9 cellular contexts compared by ENCODE assay signal in the genomic region with DNA sequence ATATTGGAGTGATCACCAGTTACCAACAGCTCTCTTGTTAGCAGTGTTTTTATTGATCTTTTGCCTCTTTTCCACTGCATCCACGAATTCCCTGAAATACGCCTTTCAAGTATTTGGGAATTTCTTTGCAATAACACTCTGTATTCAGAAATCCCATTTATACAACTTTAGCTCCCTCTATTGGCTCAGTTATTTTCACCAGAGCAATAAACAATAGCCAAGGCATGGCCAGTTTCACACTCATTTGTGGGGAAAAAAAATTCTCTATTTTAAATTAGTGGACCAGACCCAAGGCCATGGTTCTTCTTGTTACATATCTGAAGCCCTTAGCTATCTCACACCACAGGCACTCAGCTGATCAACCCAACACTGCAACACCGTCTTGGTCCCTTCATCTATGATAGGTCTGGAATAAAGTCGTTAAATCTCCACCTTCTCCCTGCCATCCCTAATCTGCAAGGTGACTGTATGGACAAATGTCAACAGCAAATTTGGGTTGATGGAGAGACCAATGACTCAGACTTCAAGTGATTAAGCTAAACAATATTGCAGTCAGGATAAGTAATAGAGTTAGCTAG.
DNase-seq lines count a peak whose midpoint lies in the region; ATAC-seq, FAIRE-seq and TF ChIP-seq lines count a peak whose summit lies in the region.
"Had no signal": no experiment of that assay in that cellular context is flagged by ENCODE, and none has a peak within 500 bp of the region (broad histone marks: within the 10 kb centered on the region; RNA-seq: fewer than 3 reads in every experiment).

No MANE protein-coding gene starts in this region.

- H4K8ac ChIP-seq in neuronal stem cell (ENCODE audit: low read depth, low read length), result no peak overlapping the region

- no peaks in the 10 kb centered on the region for H3K79me1 ChIP-seq in neuronal stem cell (ENCODE audit: low read depth, low read length)

- H2BK5ac ChIP-seq in neuronal stem cell (ENCODE audit: low read length), result no peak overlapping the region

- peak; percentile 67 for TF ChIP-seq CTCF in AG04450 (IDR thresholded peaks at IDR 0.05; ENCODE audit: low read depth, low read length)
- TF ChIP-seq CTCF in astrocyte (IDR thresholded peaks at IDR 0.05; ENCODE audit: insufficient read depth, low read depth, low read length), result peak; percentile 53
- TF ChIP-seq CTCF in HepG2 (CRISPR knock-in tag; IDR thresholded peaks at IDR 0.05), result peak; percentile 28; the same call in 1 of the 2 replicates

- no peak overlapping the region for H2BK12ac ChIP-seq in neuronal stem cell (ENCODE audit: low read length)

- no peak for TF ChIP-seq POLR2A in HepG2 (IDR thresholded peaks at IDR 0.05; ENCODE audit: insufficient read depth in 1 of 2, low read depth in 2 of 2, low read length in 2 of 2)

- H3K36me3 ChIP-seq in astrocyte (ENCODE audit: insufficient read depth, low read length), result no peaks in the 10 kb centered on the region
- H3K36me3 ChIP-seq in HepG2 (replicated peaks in 1 of 2; ENCODE audit: control insufficient read depth in 1 of 2, insufficient read depth in 2 of 2, low read length in 2 of 2), result no peaks in the 10 kb centered on the region
- H3K36me3 ChIP-seq in neuronal stem cell (replicated peaks in 1 of 2; ENCODE audit: control insufficient read depth in 2 of 2, insufficient read depth in 2 of 2, low read length in 2 of 2), result no peaks in the 10 kb centered on the region

- no peak overlapping the region for H2AFZ ChIP-seq in astrocyte (ENCODE audit: low read depth, low read length)
- no peak overlapping the region for H2AFZ ChIP-seq in HepG2 (ENCODE audit: low read length)
- H2AFZ ChIP-seq in neuronal stem cell (ENCODE audit: low read length), result no peak overlapping the region

- no peaks in the 10 kb centered on the region for H3K36me3 Mint-ChIP-seq in astrocyte (ENCODE audit: low read depth, unreplicated experiment)

- no peak for TF ChIP-seq RAD21 in HepG2 (CRISPR knock-in tag; IDR thresholded peaks at IDR 0.05)

- POLR2A ChIA-PET in AG04450 (lab: Yijun Ruan, JAX) (no interaction called here), HepG2 (lab: Yijun Ruan, JAX) (no interaction called here)

- no peak overlapping the region for H3K18ac ChIP-seq in neuronal stem cell (ENCODE audit: low read length)

- H4K91ac ChIP-seq in neuronal stem cell (ENCODE audit: low read depth, low read length, poor library complexity), result no peak overlapping the region

- no peak overlapping the region for H3K4ac ChIP-seq in neuronal stem cell (ENCODE audit: low read length)

- H2BK120ac ChIP-seq in neuronal stem cell (ENCODE audit: low read depth, low read length), result no peak overlapping the region

- no peak overlapping the region for H2AK5ac ChIP-seq in neuronal stem cell (ENCODE audit: low read depth, low read length)

- H3K4me1 Mint-ChIP-seq in astrocyte (ENCODE audit: low read depth, unreplicated experiment), result no peaks in the 10 kb centered on the region

- no peak overlapping the region for H3K14ac ChIP-seq in neuronal stem cell (ENCODE audit: low read length)

- DNase-seq in AG04450 (ENCODE audit: low read depth, low spot score) (no peak), HT-29 (ENCODE audit: low spot score) (peak; percentile 6), astrocyte (ENCODE audit: low read depth) (no peak), HepG2 (ENCODE audit: low spot score) (no peak), UCSD-AML1 (lab: John Stamatoyannopoulos, UW; ENCODE audit: unreplicated experiment) (no peak), neuronal stem cell (ENCODE audit: low spot score) (no peak)
- DNase-seq in stimulated activated CD4-positive, alpha-beta T cell treated with anti-CD3 and anti-CD28 coated beads, Interleukin-2, amount 100 ng/mL, for 48 hours, result no peak
- DNase-seq: KBM-7 had no signal

- intact Hi-C loops in HepG2 (cut with micrococcal nuclease; ENCODE audit: unreplicated experiment), result no loop called here

- H3K27me3 Mint-ChIP-seq in astrocyte (ENCODE audit: low read depth, unreplicated experiment), result no peaks in the 10 kb centered on the region

- H3K27ac Mint-ChIP-seq in astrocyte (ENCODE audit: unreplicated experiment), result no peak overlapping the region

- H3K27ac ChIP-seq in AG04450 (ENCODE audit: low read depth, low read length) (no peak overlapping the region), astrocyte (ENCODE audit: low read depth, low read length) (no peak overlapping the region), HepG2 (ENCODE audit: extremely low read length, insufficient read depth, low read length) (no peak overlapping the region), neuronal stem cell (replicated peaks; ENCODE audit: low read length) (no peak overlapping the region)

- in situ Hi-C loops in HepG2 (cut with HindIII; ENCODE audit: extremely low pct_ligation_motif_present, low pct_unique_long_range_greater_than_20kb), result no loop called here

- H3K4me1 ChIP-seq in astrocyte (ENCODE audit: insufficient read depth, low read length) (peaks cover 3% of the 10 kb centered on the region), HepG2 (ENCODE audit: insufficient read depth, low read length) (no peaks in the 10 kb centered on the region), neuronal stem cell (ENCODE audit: control insufficient read depth in 2 of 2, insufficient read depth in 1 of 2, low read depth in 1 of 2, low read length in 2 of 2) (peaks cover 3% of the 10 kb centered on the region in 2 donors)

- H3K4me3 ChIP-seq in AG04450 (ENCODE audit: low read depth, low read length) (no peak overlapping the region), astrocyte (ENCODE audit: insufficient read depth, low read depth, low read length) (no peak overlapping the region), HepG2 (replicated peaks in 1 of 3; ENCODE audit: insufficient read depth in 1 of 3, low read depth in 2 of 3, low read length in 3 of 3) (no peak overlapping the region), neuronal stem cell (ENCODE audit: low read length in 2 of 2) (no peak overlapping the region)

- H3K9me3 ChIP-seq in AG04450 (ENCODE audit: control insufficient read depth, insufficient read depth, low read length), result no peaks in the 10 kb centered on the region
- H3K9me3 ChIP-seq in astrocyte (ENCODE audit: insufficient read depth, low read depth, low read length), result no peaks in the 10 kb centered on the region
- no peaks in the 10 kb centered on the region for H3K9me3 ChIP-seq in HepG2 (ENCODE audit: low read length)
- no peaks in the 10 kb centered on the region for H3K9me3 ChIP-seq in neuronal stem cell (replicated peaks in 1 of 2; ENCODE audit: control insufficient read depth in 2 of 2, insufficient read depth in 1 of 2, low read depth in 1 of 2, low read length in 2 of 2)

- 11% methylated on average over 4 of the region's 4 CpGs for WGBS in HepG2 (ENCODE audit: low lambda C conversion rate)
- no CpG with 5 or more reads among the region's 4 CpGs for WGBS in neuronal stem cell (ENCODE audit: extremely low coverage in 2 of 2, insufficient read length in 2 of 2, insufficient replicate concordance in 1 of 2), 2 donors

- BruUV-seq in HepG2 (replicated peaks; lab: Mats Ljungman, UMichigan), result no TSS peak

- H3K9ac ChIP-seq in astrocyte (ENCODE audit: low read length), result no peak overlapping the region
- no peak overlapping the region for H3K9ac ChIP-seq in HepG2 (ENCODE audit: insufficient read depth, low read depth, low read length)
- no peak overlapping the region for H3K9ac ChIP-seq in neuronal stem cell (ENCODE audit: low read depth, low read length, poor library complexity)

- no peak overlapping the region for H2BK15ac ChIP-seq in neuronal stem cell (ENCODE audit: low read length)

- H3K23ac ChIP-seq in neuronal stem cell (ENCODE audit: low read depth, low read length, poor library complexity), result no peak overlapping the region

- H3K4me3 Mint-ChIP-seq in astrocyte (ENCODE audit: unreplicated experiment), result no peak overlapping the region

- H3K4me2 ChIP-seq in astrocyte (ENCODE audit: low read length) (peak overlapping the region; percentile 8), HepG2 (ENCODE audit: low read depth, low read length) (no peak overlapping the region), neuronal stem cell (ENCODE audit: insufficient read depth, low read length, poor library complexity, severe bottlenecking) (no peak overlapping the region)

- CTCF ChIA-PET in AG04450 (lab: Charles Lee), result interaction anchor here (0.5 to 3.1 kb wide), 36 partner anchors 10 to 1218 kb away, joined by 3 to 24 read pairs (median 4); a partner anchor contains a TSS
- CTCF ChIA-PET in HepG2 (lab: Yijun Ruan, JAX; ENCODE audit: low intra/inter-chr PET ratio, low total read pairs), result no interaction called here

- peaks cover 2% of the 10 kb centered on the region for H3K27me3 ChIP-seq in AG04450 (ENCODE audit: control insufficient read depth, insufficient read depth, low read length)
- H3K27me3 ChIP-seq in astrocyte (ENCODE audit: insufficient read depth, low read length), result no peaks in the 10 kb centered on the region
- no peaks in the 10 kb centered on the region for H3K27me3 ChIP-seq in HepG2 (ENCODE audit: control insufficient read depth in 1 of 2, insufficient read depth in 2 of 2, low read length in 2 of 2)
- peaks cover 0 to 4% (median 0%) of the 10 kb centered on the region in 3 experiments for H3K27me3 ChIP-seq in neuronal stem cell (ENCODE audit: control insufficient read depth in 3 of 3, insufficient read depth in 3 of 3, low read depth in 1 of 3, low read length in 3 of 3)

- FAIRE-seq in astrocyte (lab: Jason Lieb, UNC) (peak; percentile 34), HepG2 (lab: Jason Lieb, UNC) (no peak)

- no peaks in the 10 kb centered on the region for H3K79me2 ChIP-seq in astrocyte (ENCODE audit: insufficient read depth, low read length)
- H3K79me2 ChIP-seq in HepG2 (ENCODE audit: insufficient read depth, low read length), result no peaks in the 10 kb centered on the region

- no peaks in the 10 kb centered on the region for H4K20me1 ChIP-seq in astrocyte (ENCODE audit: insufficient read depth, low read length)
- no peaks in the 10 kb centered on the region for H4K20me1 ChIP-seq in HepG2 (ENCODE audit: insufficient read depth, low read length)

- no peaks in the 10 kb centered on the region for H3K9me3 Mint-ChIP-seq in astrocyte (ENCODE audit: unreplicated experiment)

- ATAC-seq in HepG2 (no peak), HG03460 (IDR thresholded peaks at IDR 0.05; ENCODE audit: unreplicated experiment) (no peak)

- TF ChIP-seq EP300 in HepG2 (IDR thresholded peaks at IDR 0.05; ENCODE audit: low read depth in 2 of 2, low read length in 2 of 2) (no peak), HepG2 (CRISPR knock-in tag; IDR thresholded peaks at IDR 0.05; ENCODE audit: borderline replicate concordance) (no peak)

TF ChIP-seq in HepG2, 621 proteins besides CTCF, POLR2A, EP300 and RAD21 (continues in another document):
- TF ChIP-seq ARNTL (CRISPR knock-in tag; IDR thresholded peaks at IDR 0.05) (no peak), CBX5 (CRISPR knock-in tag; IDR thresholded peaks at IDR 0.05; ENCODE audit: borderline replicate concordance) (no peak), STAG1 (CRISPR knock-in tag; IDR thresholded peaks at IDR 0.05) (peak; percentile 45), GTF2F1 (IDR thresholded peaks at IDR 0.05; ENCODE audit: low read length) (no peak)
